ENCODE assay signal across 22 cellular contexts in genomic region chr1:202293620-202294019, GRCh38.
"Had no signal": no experiment of that assay in that cellular context is flagged by ENCODE, and none has a peak within 500 bp of the region (broad histone marks: within the 10 kb centered on the region; RNA-seq: fewer than 3 reads in every experiment).

No MANE protein-coding gene starts in this region.

- H3K4me1 ChIP-seq: body of pancreas, esophagus muscularis mucosa, left lung, prostate gland, tibial nerve, uterus had no signal

- H3K27me3 ChIP-seq: body of pancreas, esophagus muscularis mucosa, left lung, right atrium auricular region, tibial nerve, uterus had no signal

- DNase-seq: activated CD4-positive, alpha-beta memory T cell treated with anti-CD3 and anti-CD28 coated beads, Interleukin-2, amount 10 ng/mL, durations not matched to agents 7 days and 5 days; activated CD4-positive, alpha-beta T cell treated with anti-CD3 and anti-CD28 coated beads for 48 hours; activated CD4-positive, CD25-positive, alpha-beta regulatory T cell; activated CD8-positive, alpha-beta memory T cell treated with anti-CD3 and anti-CD28 coated beads, Interleukin-2, amount 10 ng/mL, durations not matched to agents 7 days and 5 days; activated naive CD8-positive, alpha-beta T cell treated with anti-CD3 and anti-CD28 coated beads for 36 hours; amygdala; body of pancreas; central memory CD4-positive, alpha-beta T cell; hypothalamus; left lung; mammary epithelial cell; stimulated activated CD4-positive, alpha-beta T cell treated with anti-CD3 and anti-CD28 coated beads, Interleukin-15, amount 100 ng/mL, for 24 hours; stimulated activated CD4-positive, alpha-beta T cell treated with anti-CD3 and anti-CD28 coated beads, Interleukin-2, amount 100 ng/mL, for 48 hours; T-helper 1 cell; T1000; uterus had no signal

- H3K9me3 ChIP-seq: body of pancreas, esophagus muscularis mucosa, left lung, prostate gland, right atrium auricular region, uterus had no signal

- H3K9me3 Mint-ChIP-seq: activated CD4-positive, alpha-beta memory T cell treated with anti-CD3 and anti-CD28 coated beads, Interleukin-2, amount 10 ng/mL, durations not matched to agents 7 days and 5 days; activated naive CD8-positive, alpha-beta T cell treated with anti-CD3 and anti-CD28 coated beads for 36 hours; stimulated activated naive CD8-positive, alpha-beta T cell treated with anti-CD3 and anti-CD28 coated beads, Interleukin-15, Interleukin-2, amounts not matched to agents 100 ng/mL and 50 ng/mL, for 24 hours had no signal

- H3K4me3 Mint-ChIP-seq: activated CD4-positive, alpha-beta memory T cell treated with anti-CD3 and anti-CD28 coated beads, Interleukin-2, amount 10 ng/mL, durations not matched to agents 7 days and 5 days; activated CD8-positive, alpha-beta memory T cell treated with anti-CD3 and anti-CD28 coated beads, Interleukin-2, amount 10 ng/mL, durations not matched to agents 7 days and 5 days; activated naive CD8-positive, alpha-beta T cell treated with anti-CD3 and anti-CD28 coated beads for 36 hours; stimulated activated naive CD8-positive, alpha-beta T cell treated with anti-CD3 and anti-CD28 coated beads, Interleukin-15, Interleukin-2, amounts not matched to agents 100 ng/mL and 50 ng/mL, for 24 hours had no signal

- H3K36me3 ChIP-seq: esophagus muscularis mucosa, left lung, prostate gland, right atrium auricular region, tibial nerve, uterus had no signal

- H3K36me3 Mint-ChIP-seq: activated CD8-positive, alpha-beta memory T cell treated with anti-CD3 and anti-CD28 coated beads, Interleukin-2, amount 10 ng/mL, durations not matched to agents 7 days and 5 days; activated naive CD8-positive, alpha-beta T cell treated with anti-CD3 and anti-CD28 coated beads for 36 hours had no signal

- H3K4me3 ChIP-seq: body of pancreas, coronary artery, esophagus muscularis mucosa, left lung, prostate gland, right atrium auricular region, tibial nerve, uterus had no signal

- H3K27me3 Mint-ChIP-seq: activated naive CD8-positive, alpha-beta T cell treated with anti-CD3 and anti-CD28 coated beads for 36 hours; stimulated activated naive CD8-positive, alpha-beta T cell treated with anti-CD3 and anti-CD28 coated beads, Interleukin-15, Interleukin-2, amounts not matched to agents 100 ng/mL and 50 ng/mL, for 24 hours had no signal

- H3K27ac ChIP-seq: body of pancreas, esophagus muscularis mucosa, left lung, prostate gland, right atrium auricular region, tibial nerve, uterus had no signal

- H3K27ac Mint-ChIP-seq: activated CD4-positive, alpha-beta memory T cell treated with anti-CD3 and anti-CD28 coated beads, Interleukin-2, amount 10 ng/mL, durations not matched to agents 7 days and 5 days; activated CD8-positive, alpha-beta memory T cell treated with anti-CD3 and anti-CD28 coated beads, Interleukin-2, amount 10 ng/mL, durations not matched to agents 7 days and 5 days; activated naive CD8-positive, alpha-beta T cell treated with anti-CD3 and anti-CD28 coated beads for 36 hours; stimulated activated naive CD8-positive, alpha-beta T cell treated with anti-CD3 and anti-CD28 coated beads, Interleukin-15, Interleukin-2, amounts not matched to agents 100 ng/mL and 50 ng/mL, for 24 hours had no signal
